In genomic region chr1:169595764-169596711, GRCh38 we compare ENCODE assay signal across 9 cellular contexts. TPM values are rescaled to one million over a fixed set of nuclear protein-coding genes. Genes with fewer than 3 reads are reported as not detected.
DNase-seq lines count a peak whose midpoint lies in the region; ATAC-seq and TF ChIP-seq lines count a peak whose summit lies in the region.
"Had no signal": no experiment of that assay in that cellular context is flagged by ENCODE, and none has a peak within 500 bp of the region (broad histone marks: within the 10 kb centered on the region; RNA-seq: fewer than 3 reads in every experiment).

No MANE protein-coding gene starts in this region.

- H3K4me1 Mint-ChIP-seq in stimulated activated memory B cell treated with anti-CD40 and anti-IgM and Interleukin-4, amounts not matched to agents 10 μg/mL and 1 μg/mL and 100 μg/mL, for 72 hours = peaks cover 32% of the 10 kb centered on the region

- H3K9me3 Mint-ChIP-seq in stimulated activated memory B cell treated with anti-CD40 and anti-IgM and Interleukin-4, amounts not matched to agents 10 μg/mL and 1 μg/mL and 100 μg/mL, for 72 hours = no peaks in the 10 kb centered on the region

- H3K36me3 Mint-ChIP-seq in stimulated activated memory B cell treated with anti-CD40 and anti-IgM and Interleukin-4, amounts not matched to agents 10 μg/mL and 1 μg/mL and 100 μg/mL, for 72 hours = no peaks in the 10 kb centered on the region

- TF ChIP-seq EP300 in SK-N-SH (IDR thresholded peaks at IDR 0.05; ENCODE audit: borderline replicate concordance in 1 of 2, low read depth in 1 of 2, low read length in 1 of 2) = no peak

- H3K36me3 ChIP-seq in SK-N-SH (replicated peaks in 1 of 2; ENCODE audit: control insufficient read depth in 1 of 2, insufficient read depth in 2 of 2, low read length in 1 of 2) = no peaks in the 10 kb centered on the region

- H3K4me3 ChIP-seq in SK-N-SH (ENCODE audit: low read depth in 2 of 2, low read length in 1 of 2) = no peak overlapping the region
- no peak overlapping the region for H3K4me3 ChIP-seq in fibroblast of pulmonary artery (replicated peaks; ENCODE audit: low read depth, low read length)

- no peak overlapping the region for H3K9ac ChIP-seq in SK-N-SH

- H3K4me1 ChIP-seq in SK-N-SH (ENCODE audit: control insufficient read depth in 1 of 2, insufficient read depth in 2 of 2, low read depth in 1 of 2, low read length in 1 of 2) = no peaks in the 10 kb centered on the region

- H3K27ac ChIP-seq in SK-N-SH (ENCODE audit: low read depth in 2 of 2, low read length in 1 of 2) = no peak overlapping the region

- H3F3A ChIP-seq in SK-N-SH (replicated peaks; ENCODE audit: insufficient read depth) = no peaks in the 10 kb centered on the region

- CTCF ChIA-PET in SK-N-SH (lab: Yijun Ruan, JAX) = interaction anchor here (1.0 to 1.8 kb wide), 5 partner anchors 10 to 214 kb away, joined by 3 to 7 read pairs (median 3); partner anchors contain the start of gene F5

- H2AFZ ChIP-seq in SK-N-SH (ENCODE audit: low read depth) = no peak overlapping the region

- POLR2A ChIA-PET in SK-N-SH (lab: Yijun Ruan, JAX) = no interaction called here

- no peaks in the 10 kb centered on the region; the same call in 1 of the 2 replicates for H3K27me3 ChIP-seq in SK-N-SH (ENCODE audit: insufficient read depth)

- TF ChIP-seq CTCF in SK-N-SH (IDR thresholded peaks at IDR 0.05) = no peak
- TF ChIP-seq CTCF in fibroblast of pulmonary artery (IDR thresholded peaks at IDR 0.05; ENCODE audit: low read length, missing control alignments) = no peak

- 5% methylated on average over 2 of the region's 3 CpGs for WGBS in SK-N-SH (ENCODE audit: low lambda C conversion rate)

- H3K9me3 ChIP-seq in SK-N-SH = no peaks in the 10 kb centered on the region

- H3K79me2 ChIP-seq in SK-N-SH (ENCODE audit: insufficient read depth) = no peaks in the 10 kb centered on the region

- H3K4me3 Mint-ChIP-seq in stimulated activated memory B cell treated with anti-CD40 and anti-IgM and Interleukin-4, amounts not matched to agents 10 μg/mL and 1 μg/mL and 100 μg/mL, for 72 hours = no peak overlapping the region

- no peak overlapping the region for H3K4me2 ChIP-seq in SK-N-SH

- DNase-seq in A172 (ENCODE audit: low spot score) (peak; percentile 31), SK-N-SH (no peak), fibroblast of pulmonary artery (ENCODE audit: low read depth) (peak; percentile 67), NCI-H446 (lab: John Stamatoyannopoulos, UW) (no peak), HCEC 1CT (no peak)
- no peak for DNase-seq in activated CD8-positive, alpha-beta memory T cell treated with anti-CD3 and anti-CD28 coated beads, Interleukin-2, amount 50 U/mL, for 4 hours
- DNase-seq: DMS79 had no signal

- no peak for TF ChIP-seq RAD21 in SK-N-SH (IDR thresholded peaks at IDR 0.05; ENCODE audit: low read length)

- H3K9me2 ChIP-seq in SK-N-SH = no peaks in the 10 kb centered on the region

- ATAC-seq in GM18868 (IDR thresholded peaks at IDR 0.05; ENCODE audit: unreplicated experiment) = peak; percentile 48
- ATAC-seq in stimulated activated memory B cell treated with anti-CD40 and anti-IgM and Interleukin-4, amounts not matched to agents 10 μg/mL and 1 μg/mL and 100 μg/mL, for 72 hours = no peak

- H3K27ac Mint-ChIP-seq in stimulated activated memory B cell treated with anti-CD40 and anti-IgM and Interleukin-4, amounts not matched to agents 10 μg/mL and 1 μg/mL and 100 μg/mL, for 72 hours = no peak overlapping the region

- no peaks in the 10 kb centered on the region for H3K27me3 Mint-ChIP-seq in stimulated activated memory B cell treated with anti-CD40 and anti-IgM and Interleukin-4, amounts not matched to agents 10 μg/mL and 1 μg/mL and 100 μg/mL, for 72 hours

- no peaks in the 10 kb centered on the region for H4K20me1 ChIP-seq in SK-N-SH (ENCODE audit: insufficient read depth)

TF ChIP-seq in SK-N-SH, 30 proteins besides CTCF, POLR2A, EP300 and RAD21:
- TF ChIP-seq FOXM1 (IDR thresholded peaks at IDR 0.05; ENCODE audit: low read depth) (no peak), REST (IDR thresholded peaks at IDR 0.05; ENCODE audit: low read depth, low read length) (peak; percentile 98)

RNA-seq across cellular contexts. Expression of gene F5, which starts 9.8 kb away (rescaled TPM):
- not detected in 2 replicates for total RNA-seq in A172 (2014; rRNA removed; shearing (Covaris generic))
- under 0.01 TPM in 1 of 2 replicates, not detected in the other for polyA plus RNA-seq in SK-N-SH (2012; rRNA removed)
- polyA plus RNA-seq in SK-N-SH (2012; cell fraction: cytosol; rRNA removed) = 0.01 TPM in 2 replicates
- polyA plus RNA-seq in SK-N-SH (2012; cell fraction: nucleus; rRNA removed) = 0.01 and 0.02 TPM in 2 replicates

RNA-seq across cellular contexts. Expression of gene SELP, which starts 33.9 kb away (rescaled TPM):
- total RNA-seq in A172 (2014; rRNA removed; shearing (Covaris generic)) = not detected in 2 replicates
- polyA plus RNA-seq in SK-N-SH (2012; rRNA removed) = not detected in 2 replicates
- not detected in 2 replicates for polyA plus RNA-seq in SK-N-SH (2012; cell fraction: cytosol; rRNA removed)
- polyA plus RNA-seq in SK-N-SH (2012; cell fraction: nucleus; rRNA removed) = not detected in 2 replicates

Comparison
In these comparisons a context has a peak if more than half of its experiments do, and no peak if none do; other contexts are left out.
1. DNase-seq: peak in A172 (single experiment) and fibroblast of pulmonary artery (single experiment); none in SK-N-SH (single experiment), NCI-H446 (0 of 2), activated CD8-positive, alpha-beta memory T cell treated with anti-CD3 and anti-CD28 coated beads, Interleukin-2, amount 50 U/mL, for 4 hours (single experiment) and HCEC 1CT (single experiment).